In genomic region chr6:2101213-2101612, GRCh38 we compare ENCODE assay signal across 23 cellular contexts.
DNase-seq lines count a peak whose midpoint lies in the region; ATAC-seq, FAIRE-seq and TF ChIP-seq lines count a peak whose summit lies in the region.
"Had no signal": no experiment of that assay in that cellular context is flagged by ENCODE, and none has a peak within 500 bp of the region (broad histone marks: within the 10 kb centered on the region; RNA-seq: fewer than 3 reads in every experiment).

No MANE protein-coding gene starts in this region.

- no peak overlapping the region for H4K5ac ChIP-seq in IMR-90 (ENCODE audit: low read depth, low read length)

- no peak overlapping the region for H3K14ac ChIP-seq in IMR-90 (replicated peaks; ENCODE audit: low read depth, low read length)

- H3K4me1 ChIP-seq in IMR-90 (ENCODE audit: control insufficient read depth, insufficient read depth, low read length) (peaks cover 3% of the 10 kb centered on the region), kidney (ENCODE audit: control insufficient read depth in 1 of 2, insufficient read depth in 1 of 2, low read depth in 1 of 2, low read length in 2 of 2) (no peaks in the 10 kb centered on the region)
- H3K4me1 ChIP-seq: BLaER1 had no signal

- no peak overlapping the region for H4K8ac ChIP-seq in IMR-90 (ENCODE audit: low read depth in 2 of 2, low read length in 2 of 2)

- H3K4me2 ChIP-seq in IMR-90 (ENCODE audit: low read depth, low read length): no peak overlapping the region
- H3K4me2 ChIP-seq: BLaER1 had no signal

- H3K9me1 ChIP-seq in IMR-90 (ENCODE audit: insufficient read depth, low read length): no peaks in the 10 kb centered on the region

- no peak overlapping the region for H3K9ac ChIP-seq in IMR-90 (ENCODE audit: low read depth, low read length)
- no peak overlapping the region for H3K9ac ChIP-seq in kidney (ENCODE audit: low read length in 2 of 2)
- H3K9ac ChIP-seq: BLaER1 had no signal

- H3K36me3 ChIP-seq in IMR-90 (ENCODE audit: control insufficient read depth, insufficient read depth, low read length): no peaks in the 10 kb centered on the region
- H3K36me3 ChIP-seq in kidney (ENCODE audit: control insufficient read depth in 1 of 2, insufficient read depth in 2 of 2, low read length in 2 of 2): no peaks in the 10 kb centered on the region
- H3K36me3 ChIP-seq: BLaER1 had no signal

- H2AK9ac ChIP-seq in IMR-90 (replicated peaks; ENCODE audit: low read depth, low read length, poor library complexity): no peak overlapping the region

- no peak overlapping the region for H3K4ac ChIP-seq in IMR-90 (ENCODE audit: low read depth, low read length)

- CTCF ChIA-PET in IMR-90 (lab: Yijun Ruan, JAX): no interaction called here

- no peak overlapping the region for H3K23ac ChIP-seq in IMR-90 (ENCODE audit: low read depth, low read length)

- H3K4me3 ChIP-seq in IMR-90 (ENCODE audit: insufficient read depth, low read depth, low read length) (no peak overlapping the region), choroid plexus epithelial cell (ENCODE audit: low read depth, low read length) (no peak overlapping the region), kidney (ENCODE audit: low read length in 2 of 2) (no peak overlapping the region)
- H3K4me3 ChIP-seq: A549, BLaER1 had no signal

- BruUV-seq in IMR-90 (replicated peaks; lab: Mats Ljungman, UMichigan): no TSS peak

- TF ChIP-seq CTCF in IMR-90 (conservative IDR thresholded peaks at IDR 0.05; ENCODE audit: low read depth, low read length) (no peak), choroid plexus epithelial cell (conservative IDR thresholded peaks at IDR 0.05; ENCODE audit: low read depth, low read length) (no peak), nephron (IDR thresholded peaks at IDR 0.05; ENCODE audit: unreplicated experiment in 3 of 3) (no peak), kidney (IDR thresholded peaks at IDR 0.05; ENCODE audit: borderline replicate concordance, extremely low read depth, insufficient read depth) (no peak)

- H3K18ac ChIP-seq in IMR-90 (ENCODE audit: low read depth, low read length): no peak overlapping the region

- POLR2A ChIA-PET in IMR-90 (lab: Charles Lee; ENCODE audit: unreplicated experiment): no interaction called here

- H2BK20ac ChIP-seq in IMR-90 (ENCODE audit: low read depth, low read length): no peak overlapping the region

- no peaks in the 10 kb centered on the region for H4K20me1 ChIP-seq in IMR-90 (ENCODE audit: insufficient read depth, low read length)

- peak overlapping the region; percentile 4 to 36 (median 24) for H3K4me3 Mint-ChIP-seq in nephron
- H3K4me3 Mint-ChIP-seq: CD4-positive, alpha-beta memory T cell; IgD-negative memory B cell had no signal

- H4K91ac ChIP-seq in IMR-90 (ENCODE audit: insufficient read depth, low read depth, low read length): no peak overlapping the region

- no peaks in the 10 kb centered on the region for H3K27me3 ChIP-seq in IMR-90 (ENCODE audit: control insufficient read depth, insufficient read depth, low read length)
- H3K27me3 ChIP-seq: BLaER1 had no signal

- DNase-seq in DMS114 treated with DMSO at 0.1 percent for 48 hours (lab: John Stamatoyannopoulos, UW; ENCODE audit: unreplicated experiment) (peak; percentile 79), IMR-90 (no peak), choroid plexus epithelial cell (ENCODE audit: low read depth) (peak; percentile 24), kidney (no peak), nucleus accumbens (lab: John Stamatoyannopoulos, UW) (no peak), COLO668 (lab: John Stamatoyannopoulos, UW; ENCODE audit: unreplicated experiment) (no peak), substantia nigra (lab: John Stamatoyannopoulos, UW) (no peak)
- DNase-seq: CD4-positive, alpha-beta memory T cell; DMS79 treated with DMSO at 0.1 percent for 48 hours; Kasumi-1; MM.1S; NCI-H1105 treated with DMSO at 0.1 percent for 48 hours; NCI-H1694; NCI-H510A treated with DMSO at 0.1 percent for 48 hours; NCI-H774 had no signal

- H3K9me3 Mint-ChIP-seq in nephron: no peaks in the 10 kb centered on the region
- H3K9me3 Mint-ChIP-seq: CD4-positive, alpha-beta memory T cell; IgD-negative memory B cell had no signal

- TF ChIP-seq RAD21 in IMR-90 (IDR thresholded peaks at IDR 0.05; ENCODE audit: low read length): no peak

- H2BK5ac ChIP-seq in IMR-90 (ENCODE audit: low read depth, low read length, poor library complexity, severe bottlenecking): no peak overlapping the region

- no peak overlapping the region for H2BK15ac ChIP-seq in IMR-90 (ENCODE audit: low read depth, low read length)

- dilution Hi-C loops in IMR-90 (cut with HindIII; ENCODE audit: low sequenced_read_pairs, unreplicated experiment): no loop called here

- no peak overlapping the region for H3K27ac ChIP-seq in IMR-90 (ENCODE audit: insufficient read depth, low read length)
- no peak overlapping the region for H3K27ac ChIP-seq in kidney (ENCODE audit: low read depth in 2 of 2, low read length in 2 of 2)
- H3K27ac ChIP-seq in substantia nigra (ENCODE audit: low read depth, low read length, poor library complexity, severe bottlenecking): no peak overlapping the region
- H3K27ac ChIP-seq: A549, BLaER1 had no signal

- H3K9me3 ChIP-seq in IMR-90 (ENCODE audit: control insufficient read depth, insufficient read depth, low read length) (no peaks in the 10 kb centered on the region), kidney (ENCODE audit: control insufficient read depth in 1 of 2, low read length in 2 of 2) (no peaks in the 10 kb centered on the region)
- H3K9me3 ChIP-seq: A549, BLaER1 had no signal

- peaks cover 15% of the 10 kb centered on the region for H3K27me3 Mint-ChIP-seq in nephron (ENCODE audit: low read depth)
- H3K27me3 Mint-ChIP-seq: CD4-positive, alpha-beta memory T cell; IgD-negative memory B cell had no signal

- 0 out of 2 replicates have a peak overlapping the region, but pooled peaks have one; percentile 5 for H3K56ac ChIP-seq in IMR-90 (ENCODE audit: extremely low read depth, insufficient read depth, low read length)

- H3K4me1 Mint-ChIP-seq in nephron: peaks cover 8% of the 10 kb centered on the region
- H3K4me1 Mint-ChIP-seq: CD4-positive, alpha-beta memory T cell; IgD-negative memory B cell had no signal

- TF ChIP-seq POLR2A in IMR-90 (IDR thresholded peaks at IDR 0.05; ENCODE audit: low read depth, low read length): no peak

- intact Hi-C loops in IMR-90 (cut with micrococcal nuclease): loop anchor here (5.0 to 10.0 kb wide), 2 partner anchors 276 to 414 kb away; no protein-coding TSS in a partner anchor
- intact Hi-C loops in kidney (cut with DNase I): no loop called here

- in situ Hi-C loops in IMR-90 (cut with MboI; ENCODE audit: low sequenced_read_pairs): loop anchor here (10.0 to 25.0 kb wide), 3 partner anchors 254 to 536 kb away; no protein-coding TSS in a partner anchor

- H2AFZ ChIP-seq in IMR-90 (replicated peaks; ENCODE audit: low read length, poor library complexity): no peak overlapping the region

- no peaks in the 10 kb centered on the region for H3K36me3 Mint-ChIP-seq in nephron (ENCODE audit: low read depth)
- H3K36me3 Mint-ChIP-seq: IgD-negative memory B cell had no signal

- no peak for ATAC-seq in IMR-90 (ENCODE audit: low read depth)
- ATAC-seq: A549, Right ventricle myocardium inferior had no signal

- peak overlapping the region; percentile 24 to 76 (median 54) for H3K27ac Mint-ChIP-seq in nephron
- H3K27ac Mint-ChIP-seq: CD4-positive, alpha-beta memory T cell; IgD-negative memory B cell had no signal

- WGBS in IMR-90 (ENCODE audit: extremely low coverage in 2 of 2, insufficient read length in 1 of 2), 2 experiments: no CpG with 5 or more reads among the region's 1 CpG

- no peak overlapping the region; the same call in 1 of the 2 replicates for H2AK5ac ChIP-seq in IMR-90 (ENCODE audit: low read depth, low read length)

- H2BK120ac ChIP-seq in IMR-90 (ENCODE audit: low read depth, low read length): no peak overlapping the region

- H3K79me1 ChIP-seq in IMR-90 (ENCODE audit: low read depth in 1 of 2, low read length in 2 of 2): no peaks in the 10 kb centered on the region; a peak in 1 of 4 replicates

- FAIRE-seq in kidney (lab: Jason Lieb, UNC): no peak
- FAIRE-seq: A549, D721Med, HTR-8/SVneo, RCC 7860 had no signal

TF ChIP-seq in IMR-90, 13 proteins besides CTCF, POLR2A, EP300 and RAD21:
- TF ChIP-seq CEBPB (IDR thresholded peaks at IDR 0.05; ENCODE audit: low read depth, low read length): no peak
- TF ChIP-seq RCOR1 (IDR thresholded peaks at IDR 0.05; ENCODE audit: insufficient replicate concordance, low read length): no peak
- TF ChIP-seq NFE2L2 (IDR thresholded peaks at IDR 0.05; ENCODE audit: low read depth, low read length): no peak
- no peak for TF ChIP-seq ELK1 (IDR thresholded peaks at IDR 0.05; ENCODE audit: borderline replicate concordance, low read depth, low read length)
- TF ChIP-seq USF2 (IDR thresholded peaks at IDR 0.05; ENCODE audit: low read depth, low read length): no peak
- no peak for TF ChIP-seq MAZ (IDR thresholded peaks at IDR 0.05; ENCODE audit: borderline replicate concordance, low read depth, low read length)
- no peak for TF ChIP-seq FOS (IDR thresholded peaks at IDR 0.05; ENCODE audit: low read depth, low read length)
- TF ChIP-seq MXI1 (IDR thresholded peaks at IDR 0.05; ENCODE audit: borderline replicate concordance, low read depth, low read length): no peak
- TF ChIP-seq SMC3 (IDR thresholded peaks at IDR 0.05; ENCODE audit: low read depth, low read length): no peak
- TF ChIP-seq RFX5 (IDR thresholded peaks at IDR 0.05; ENCODE audit: low read depth, low read length): no peak
- no peak for TF ChIP-seq CHD1 (IDR thresholded peaks at IDR 0.05; ENCODE audit: low read depth, low read length)
- no peak for TF ChIP-seq BHLHE40 (IDR thresholded peaks at IDR 0.05; ENCODE audit: low read depth, low read length)
- TF ChIP-seq MAFK (IDR thresholded peaks at IDR 0.05; ENCODE audit: low read depth, low read length): no peak
TF ChIP-seq in IMR-90: peak in this region for 0.

Comparison
In these comparisons a context has a peak if more than half of its experiments do, and no peak if none do; other contexts are left out.
1. DNase-seq: peak in DMS114 treated with DMSO at 0.1 percent for 48 hours (single experiment) and choroid plexus epithelial cell (single experiment); none in IMR-90 (single experiment), kidney (single experiment), nucleus accumbens (0 of 56), COLO668 (single experiment) and substantia nigra (0 of 49).